ENCODE assay signal across 24 cellular contexts in the genomic region with DNA sequence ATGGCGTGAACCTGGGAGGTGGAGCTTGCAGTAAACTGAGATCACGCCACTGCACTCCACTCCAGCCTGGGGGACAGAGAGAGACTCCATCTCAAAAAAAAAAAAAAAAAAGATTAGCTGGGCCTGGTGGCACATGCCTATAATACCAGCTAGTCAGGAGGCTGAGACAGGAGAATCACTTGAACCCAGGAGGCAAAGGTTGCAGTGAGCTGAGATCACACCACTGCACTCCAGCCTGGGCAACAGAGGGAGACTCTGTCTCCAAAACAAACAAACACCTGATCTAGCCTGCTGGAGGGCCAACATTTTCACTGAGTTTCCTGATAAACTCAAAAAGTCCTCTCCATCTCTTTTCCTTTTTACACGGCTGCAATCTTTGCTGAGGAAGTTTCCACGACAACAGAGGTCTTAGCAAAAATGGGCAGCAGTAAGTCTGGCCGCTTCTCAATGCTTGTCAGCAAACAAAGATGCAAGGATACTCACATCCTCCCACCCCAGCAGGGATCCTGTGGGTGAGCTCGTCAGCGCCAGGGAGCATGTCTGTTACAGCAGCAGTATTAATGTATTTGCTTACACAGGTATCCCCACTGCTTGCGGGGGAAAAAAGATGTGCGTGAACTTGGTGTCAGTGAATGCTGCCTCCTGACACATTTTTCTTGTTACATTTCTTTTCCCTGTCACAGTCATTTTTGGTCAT. TPM values are rescaled to one million over a fixed set of nuclear protein-coding genes. Genes with fewer than 3 reads are reported as not detected.
DNase-seq lines count a peak whose midpoint lies in the region; FAIRE-seq and TF ChIP-seq lines count a peak whose summit lies in the region.
"Had no signal": no experiment of that assay in that cellular context is flagged by ENCODE, and none has a peak within 500 bp of the region (broad histone marks: within the 10 kb centered on the region; RNA-seq: fewer than 3 reads in every experiment).

No MANE protein-coding gene starts in this region.

- no peak overlapping the region for H3K27ac ChIP-seq in liver (ENCODE audit: low read depth in 1 of 2, low read length in 2 of 2)
- H3K27ac ChIP-seq: 22Rv1, C4-2B, KMS-11, Peyer's patch had no signal

- no peak for TF ChIP-seq CTCF in choroid plexus epithelial cell (conservative IDR thresholded peaks at IDR 0.05; ENCODE audit: low read depth, low read length)
- no peak for TF ChIP-seq CTCF in liver (IDR thresholded peaks at IDR 0.05; ENCODE audit: low read depth, low read length, missing input control)

- no peak for FAIRE-seq in frontal cortex (lab: Jason Lieb, UNC)
- FAIRE-seq: GM12892 had no signal

- WGBS in liver: 69% methylated on average over 9 of the region's 9 CpGs

- no peak for TF ChIP-seq RAD21 in liver (IDR thresholded peaks at IDR 0.05)

- H3K4me3 ChIP-seq in choroid plexus epithelial cell (ENCODE audit: low read depth, low read length): no peak overlapping the region
- H3K4me3 ChIP-seq in liver (ENCODE audit: low read depth in 1 of 3, low read length in 3 of 3): no peak overlapping the region
- H3K4me3 ChIP-seq: Peyer's patch had no signal

- H3K4me1 ChIP-seq in liver (ENCODE audit: control insufficient read depth in 4 of 4, insufficient read depth in 4 of 4, low read length in 3 of 4): peaks cover 0 to 25% (median 22%) of the 10 kb centered on the region in 4 donors

- no peak overlapping the region for H3K9ac ChIP-seq in liver (ENCODE audit: low read depth in 1 of 2, low read length in 2 of 2)
- H3K9ac ChIP-seq: KMS-11 had no signal

- no peaks in the 10 kb centered on the region for H3K36me3 ChIP-seq in liver (ENCODE audit: control insufficient read depth in 4 of 4, insufficient read depth in 3 of 4, low read depth in 1 of 4, low read length in 3 of 4)
- H3K36me3 ChIP-seq: Peyer's patch had no signal

- DNase-seq in NCI-H1417 (lab: John Stamatoyannopoulos, UW) (peak in 2 of 3 experiments; percentile 18 to 31), NCI-H1417 treated with DMSO at 0.1 percent for 48 hours (lab: John Stamatoyannopoulos, UW) (no peak), COR-L47 (lab: John Stamatoyannopoulos, UW) (peak; percentile 23), choroid plexus epithelial cell (ENCODE audit: low read depth) (peak; percentile 39), frontal cortex (ENCODE audit: low spot score in 2 of 2) (no peak)
- no peak for DNase-seq in activated naive CD4-positive, alpha-beta T cell (lab: John Stamatoyannopoulos, UW)
- DNase-seq: CD8-positive, alpha-beta T cell; DMS 273 treated with DMSO at 0.1 percent for 48 hours; DND-41; MM.1S; NCI-H1436; NCI-H1930; NCI-H2107; NCI-H510A; NCI-H774; Peyer's patch; SHP77 treated with DMSO at 0.1 percent for 48 hours had no signal

- no peaks in the 10 kb centered on the region for H3K27me3 ChIP-seq in liver (ENCODE audit: control insufficient read depth in 4 of 4, insufficient read depth in 4 of 4, low read length in 3 of 4)
- H3K27me3 ChIP-seq: Peyer's patch had no signal

- peaks cover 0 to 2% (median 0%) of the 10 kb centered on the region in 4 donors for H3K9me3 ChIP-seq in liver (ENCODE audit: control insufficient read depth in 4 of 4, low read length in 3 of 4)

TF ChIP-seq in liver, 16 proteins besides CTCF, POLR2A, EP300 and RAD21:
- TF ChIP-seq YY1 (IDR thresholded peaks at IDR 0.05): peak; percentile 27
- peak; percentile 31 to 71 for TF ChIP-seq HNF4A (conservative IDR thresholded peaks at IDR 0.05)
- TF ChIP-seq ATF3 (IDR thresholded peaks at IDR 0.05): no peak
- TF ChIP-seq JUND (IDR thresholded peaks at IDR 0.05): no peak
- peak in 1 of 2 donors; percentile 49 for TF ChIP-seq RXRA (IDR thresholded peaks at IDR 0.05)
TF ChIP-seq in liver: peak in this region for 3.

RNA-seq across cellular contexts. Expression of gene CCDC174, which starts 21.0 kb away (rescaled TPM):
- total RNA-seq in liver: 1 to 10 TPM; 4.9 to 9.1 TPM
- 10 to 100 TPM in 1 of 2 donors, 1 to 10 TPM in 1; 4.9 to 14.2 TPM for polyA plus RNA-seq in liver
- total RNA-seq in frontal cortex: 10.6 TPM

RNA-seq across cellular contexts. Expression of gene C3orf20, which starts 44.4 kb away (rescaled TPM):
- total RNA-seq in liver (under 1 TPM; 0.05 to 0.08 TPM), frontal cortex (not detected)
- polyA plus RNA-seq in liver: not detected
- total RNA-seq: H4, Peyer's patch had no signal
- polyA plus RNA-seq: IgD-negative memory B cell had no signal

Comparison
In these comparisons a context has a peak if more than half of its experiments do, and no peak if none do; other contexts are left out.
1. DNase-seq: peak in NCI-H1417 (2 of 3), COR-L47 (single experiment) and choroid plexus epithelial cell (single experiment); none in NCI-H1417 treated with DMSO at 0.1 percent for 48 hours (single experiment), frontal cortex (0 of 2) and activated naive CD4-positive, alpha-beta T cell (0 of 4).